ENCODE assay signal across 8 cellular contexts in the genomic region with DNA sequence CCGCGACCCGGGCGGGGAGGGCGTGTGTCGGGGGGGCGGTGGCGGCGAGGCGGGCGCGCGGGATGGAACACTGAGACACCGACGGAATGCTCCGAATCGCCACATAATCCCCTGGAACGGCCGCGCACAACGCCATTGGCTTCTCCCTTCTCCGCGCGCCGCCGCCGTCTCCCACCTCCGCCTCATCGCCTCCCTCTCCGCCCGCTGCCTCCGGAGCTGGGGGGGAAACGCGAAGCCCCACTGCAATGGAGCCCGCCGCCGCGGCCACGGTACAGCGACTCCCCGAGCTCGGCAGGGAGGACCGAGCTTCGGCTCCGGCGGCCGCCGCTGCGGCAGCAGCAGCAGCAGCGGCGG. TPM values are rescaled to one million over a fixed set of nuclear protein-coding genes. Genes with fewer than 3 reads are reported as not detected.
DNase-seq lines count a peak whose midpoint lies in the region; ATAC-seq and TF ChIP-seq lines count a peak whose summit lies in the region.

PHLPP1 (plus strand) TSS at position 103 of the 354 bp plus-strand sequence; CDS start at position 246, 143 bp downstream.

- no peaks in the 10 kb centered on the region for H3K27me3 Mint-ChIP-seq in CD4-positive, alpha-beta T cell

- peak within 1 kb of the TSS; percentile 94 for H3K4me3 Mint-ChIP-seq in CD4-positive, alpha-beta T cell

- peaks cover 5% of the 10 kb centered on the region for H3K36me3 Mint-ChIP-seq in CD4-positive, alpha-beta T cell (ENCODE audit: low read depth)

- no peaks in the 10 kb centered on the region for H3K9me3 ChIP-seq in CD4-positive, alpha-beta T cell (ENCODE audit: control insufficient read depth, low read length)
- H3K9me3 ChIP-seq in mononuclear cell (ENCODE audit: low read depth, low read length): no peaks in the 10 kb centered on the region

- H3K27me3 ChIP-seq in CD4-positive, alpha-beta T cell (ENCODE audit: control insufficient read depth, insufficient read depth, low read length): no peaks in the 10 kb centered on the region
- no peaks in the 10 kb centered on the region for H3K27me3 ChIP-seq in mononuclear cell (ENCODE audit: insufficient read depth, low read length)

- H3K4me1 ChIP-seq in mononuclear cell (ENCODE audit: insufficient read depth, low read length): peaks cover 14% of the 10 kb centered on the region

- peaks cover 30% of the 10 kb centered on the region for H3K4me1 Mint-ChIP-seq in CD4-positive, alpha-beta T cell (ENCODE audit: low read depth)

- H3K4me3 ChIP-seq in cardiac fibroblast (replicated peaks in 1 of 2; ENCODE audit: low read depth in 2 of 2, low read length in 2 of 2) (peak within 1 kb of the TSS; percentile 70 to 80), mononuclear cell (ENCODE audit: low read length) (peak within 1 kb of the TSS; percentile 63)

- H3K27ac Mint-ChIP-seq in CD4-positive, alpha-beta T cell: peak within 1 kb of the TSS; percentile 98

- CTCF ChIA-PET in CD4-positive, alpha-beta T cell (lab: Charles Lee): interaction anchor here (0.6 to 2.8 kb wide), 10 partner anchors 10 to 723 kb away, joined by 3 to 17 read pairs (median 4); no protein-coding TSS in a partner anchor

- no peaks in the 10 kb centered on the region for H3K9me3 Mint-ChIP-seq in CD4-positive, alpha-beta T cell

- no peak for DNase-seq in CD4-positive, alpha-beta T cell
- DNase-seq in HPDE6-E6E7 (ENCODE audit: extremely low spot score): peak; percentile 17
- no peak for DNase-seq in cardiac fibroblast (ENCODE audit: low read depth in 2 of 2)
- no peak for DNase-seq in iPS-NIHi7 (ENCODE audit: extremely low spot score)
- no peak for DNase-seq in activated CD8-positive, alpha-beta memory T cell treated with anti-CD3 and anti-CD28 coated beads, Interleukin-2, amount 50 U/mL, for 4 hours
- DNase-seq in middle frontal gyrus (ENCODE audit: extremely low spot score, low spot score): no peak

- POLR2A ChIA-PET in CD4-positive, alpha-beta T cell (lab: Charles Lee): interaction anchor here (0.6 to 3.7 kb wide), 19 partner anchors 8 to 707 kb away, joined by 3 to 27 read pairs (median 4); partner anchors contain the start of genes BCL2, PIGN, RELCH and VPS4B

- no peak for TF ChIP-seq CTCF in CD4-positive, alpha-beta T cell (IDR thresholded peaks at IDR 0.05)
- TF ChIP-seq CTCF in cardiac fibroblast (IDR thresholded peaks at IDR 0.05; ENCODE audit: low read depth, low read length): no peak

- intact Hi-C loops in CD4-positive, alpha-beta T cell (cut with DNase I, micrococcal nuclease): loop anchor here (1.0 to 10.0 kb wide), 11 partner anchors 67 to 707 kb away; partner anchors contain the start of genes PIGN (in 2 of the 2), RELCH (in 2 of the 2), ZCCHC2 (in 2 of the 2) and KDSR (in 1 of the 2)

- peak within 1 kb of the TSS; percentile 71 for H3K27ac ChIP-seq in CD4-positive, alpha-beta T cell (ENCODE audit: low read depth, low read length)

- ATAC-seq in CD4-positive, alpha-beta T cell (ENCODE audit: poor library complexity): peak; percentile 31
- peak; percentile 0 for ATAC-seq in GM19468 (IDR thresholded peaks at IDR 0.05; ENCODE audit: extremely low read depth, unreplicated experiment)

RNA-seq across cellular contexts. Expression of gene PHLPP1, which starts in this region (rescaled TPM):
- 1 to 10 TPM; 6.8 to 7.1 TPM for total RNA-seq in CD4-positive, alpha-beta T cell
- 9.1 TPM for total RNA-seq in mononuclear cell
